13 cellular contexts compared by ENCODE assay signal in genomic region chr17:59342681-59343127, GRCh38. TPM values are rescaled to one million over a fixed set of nuclear protein-coding genes. Genes with fewer than 3 reads are reported as not detected.
DNase-seq lines count a peak whose midpoint lies in the region; ATAC-seq and TF ChIP-seq lines count a peak whose summit lies in the region.
"Had no signal": no experiment of that assay in that cellular context is flagged by ENCODE, and none has a peak within 500 bp of the region (broad histone marks: within the 10 kb centered on the region; RNA-seq: fewer than 3 reads in every experiment).

No MANE protein-coding gene starts in this region.

- no peaks in the 10 kb centered on the region for H3K27me3 Mint-ChIP-seq in T-cell
- H3K27me3 Mint-ChIP-seq in activated naive CD4-positive, alpha-beta T cell treated with anti-CD3 and anti-CD28 coated beads, Interleukin-2, amount 10 ng/mL, durations not matched to agents 7 days and 5 days = peaks cover 3% of the 10 kb centered on the region
- H3K27me3 Mint-ChIP-seq: B cell; dendritic cell treated with granulocyte-macrophage colony-stimulating factor and Interleukin-4, amounts not matched to agents 40 ng/mL and 50 ng/mL, for 4 days had no signal

- H2BK15ac ChIP-seq in neuronal stem cell (ENCODE audit: low read length) = no peak overlapping the region

- peak overlapping the region in 2 of 3 donors; percentile 32 to 37 for H3K4me3 Mint-ChIP-seq in T-cell
- H3K4me3 Mint-ChIP-seq in activated naive CD4-positive, alpha-beta T cell treated with anti-CD3 and anti-CD28 coated beads, Interleukin-2, amount 10 ng/mL, durations not matched to agents 7 days and 5 days = no peak overlapping the region
- H3K4me3 Mint-ChIP-seq: B cell; dendritic cell treated with granulocyte-macrophage colony-stimulating factor and Interleukin-4, amounts not matched to agents 40 ng/mL and 50 ng/mL, for 4 days had no signal

- peaks cover 14% of the 10 kb centered on the region for H3K36me3 Mint-ChIP-seq in T-cell
- H3K36me3 Mint-ChIP-seq in activated naive CD4-positive, alpha-beta T cell treated with anti-CD3 and anti-CD28 coated beads, Interleukin-2, amount 10 ng/mL, durations not matched to agents 7 days and 5 days = peaks cover 1% of the 10 kb centered on the region

- H3K9me3 ChIP-seq in BLaER1 treated with 17β-estradiol and CSF1 and Interleukin-3, amounts not matched to agents 10 nM and 100 nM (replicated peaks in 1 of 11) = no peaks in the 10 kb centered on the region
- H3K9me3 ChIP-seq in neuronal stem cell (replicated peaks in 1 of 2; ENCODE audit: control insufficient read depth in 2 of 2, insufficient read depth in 1 of 2, low read depth in 1 of 2, low read length in 2 of 2) (no peaks in the 10 kb centered on the region), breast epithelium (no peaks in the 10 kb centered on the region), GM23248 (ENCODE audit: low read depth) (no peaks in the 10 kb centered on the region)
- H3K9me3 ChIP-seq: uterus had no signal

- H2AFZ ChIP-seq in neuronal stem cell (ENCODE audit: low read length) (no peak overlapping the region), GM23248 (no peak overlapping the region)

- CTCF ChIA-PET in T-cell (lab: Charles Lee) = interaction anchor here in 1 of 2 donors (0.6 kb wide), 1 partner anchor 99 kb away, joined by 3 read pairs; no protein-coding TSS in a partner anchor
- CTCF ChIA-PET in activated naive CD4-positive, alpha-beta T cell treated with anti-CD3 and anti-CD28 coated beads, Interleukin-2, amount 10 ng/mL, durations not matched to agents 7 days and 5 days (lab: Charles Lee) = interaction anchor here (0.8 to 1.4 kb wide), 2 partner anchors 10 to 13 kb away, joined by 3 to 4 read pairs; no protein-coding TSS in a partner anchor

- TF ChIP-seq CTCF in breast epithelium (IDR thresholded peaks at IDR 0.05) = no peak

- no peaks in the 10 kb centered on the region for H3K9me3 Mint-ChIP-seq in T-cell
- H3K9me3 Mint-ChIP-seq in activated naive CD4-positive, alpha-beta T cell treated with anti-CD3 and anti-CD28 coated beads, Interleukin-2, amount 10 ng/mL, durations not matched to agents 7 days and 5 days = no peaks in the 10 kb centered on the region
- H3K9me3 Mint-ChIP-seq: dendritic cell treated with granulocyte-macrophage colony-stimulating factor and Interleukin-4, amounts not matched to agents 40 ng/mL and 50 ng/mL, for 4 days had no signal

- no peaks in the 10 kb centered on the region for H3K79me1 ChIP-seq in neuronal stem cell (ENCODE audit: low read depth, low read length)

- H3K4ac ChIP-seq in neuronal stem cell (ENCODE audit: low read length) = no peak overlapping the region

- no peak overlapping the region for H2BK12ac ChIP-seq in neuronal stem cell (ENCODE audit: low read length)

- no peak overlapping the region for H2AK5ac ChIP-seq in neuronal stem cell (ENCODE audit: low read depth, low read length)

- no peak overlapping the region for H4K91ac ChIP-seq in neuronal stem cell (ENCODE audit: low read depth, low read length, poor library complexity)

- peak overlapping the region in 6 of 11 experiments; percentile 4 to 35 (median 12); a peak in 9 of 22 replicates for H3K4me2 ChIP-seq in BLaER1 treated with 17β-estradiol and CSF1 and Interleukin-3, amounts not matched to agents 10 nM and 100 nM
- H3K4me2 ChIP-seq in neuronal stem cell (ENCODE audit: insufficient read depth, low read length, poor library complexity, severe bottlenecking) (no peak overlapping the region), GM23248 (ENCODE audit: unreplicated experiment) (no peak overlapping the region)

- intact Hi-C loops in breast epithelium (cut with DNase I; ENCODE audit: low total_unique reads) = no loop called here

- in situ Hi-C loops in GM23248 (cut with MboI) = no loop called here

- peaks cover 8 to 76% (median 16%) of the 10 kb centered on the region in 10 experiments; a peak in 19 of 20 replicates for H3K4me1 ChIP-seq in BLaER1 treated with 17β-estradiol and CSF1 and Interleukin-3, amounts not matched to agents 10 nM and 100 nM
- H3K4me1 ChIP-seq in neuronal stem cell (ENCODE audit: control insufficient read depth in 2 of 2, insufficient read depth in 1 of 2, low read depth in 1 of 2, low read length in 2 of 2) (peaks cover 3 to 17% of the 10 kb centered on the region in 2 donors), breast epithelium (no peaks in the 10 kb centered on the region), GM23248 (ENCODE audit: insufficient read depth) (no peaks in the 10 kb centered on the region)

- no CpG with 5 or more reads among the region's 4 CpGs for WGBS in neuronal stem cell (ENCODE audit: extremely low coverage in 2 of 2, insufficient read length in 2 of 2, insufficient replicate concordance in 1 of 2), 2 donors
- 93 to 94% methylated on average over 4 of the region's 4 CpGs for WGBS in GM23248 (ENCODE audit: low coverage in 1 of 2, low lambda C conversion rate in 2 of 2, missing lambda C conversion rate in 2 of 2), 2 experiments

- TF ChIP-seq POLR2A in breast epithelium (IDR thresholded peaks at IDR 0.05) = no peak

- no peak overlapping the region for H2BK5ac ChIP-seq in neuronal stem cell (ENCODE audit: low read length)

- no peak overlapping the region for H4K8ac ChIP-seq in neuronal stem cell (ENCODE audit: low read depth, low read length)

- H3K14ac ChIP-seq in neuronal stem cell (ENCODE audit: low read length) = no peak overlapping the region

- peaks cover 92% of the 10 kb centered on the region for H3K79me2 ChIP-seq in GM23248 (ENCODE audit: insufficient read depth)

- H3K9ac ChIP-seq in BLaER1 treated with 17β-estradiol and CSF1 and Interleukin-3, amounts not matched to agents 10 nM and 100 nM = no peak overlapping the region
- H3K9ac ChIP-seq in neuronal stem cell (ENCODE audit: low read depth, low read length, poor library complexity) (no peak overlapping the region), GM23248 (no peak overlapping the region)

- H4K20me1 ChIP-seq in BLaER1 treated with 17β-estradiol and CSF1 and Interleukin-3, amounts not matched to agents 10 nM and 100 nM = peaks cover 17 to 100% (median 85%) of the 10 kb centered on the region in 11 experiments; a peak in 20 of 22 replicates
- H4K20me1 ChIP-seq in GM23248 (ENCODE audit: insufficient read depth) = 0 out of 2 replicates have a peak, but pooled peaks cover 5% of the 10 kb centered on the region

- DNase-seq in T-cell (peak in 1 of 34 experiments; percentile 37), neuronal stem cell (ENCODE audit: low spot score) (no peak), breast epithelium (ENCODE audit: low spot score in 2 of 2) (no peak), hepatic stellate cell (ENCODE audit: low spot score) (no peak), GM23248 (no peak), dermis blood vessel endothelial cell (no peak)
- no peak for DNase-seq in activated naive CD4-positive, alpha-beta T cell treated with anti-CD3 and anti-CD28 coated beads, Interleukin-2, amount 10 ng/mL, durations not matched to agents 7 days and 5 days
- DNase-seq: amygdala, small intestine, uterus had no signal

- peaks cover 69 to 80% (median 79%) of the 10 kb centered on the region in 3 donors for H3K4me1 Mint-ChIP-seq in T-cell
- peaks cover 30% of the 10 kb centered on the region for H3K4me1 Mint-ChIP-seq in activated naive CD4-positive, alpha-beta T cell treated with anti-CD3 and anti-CD28 coated beads, Interleukin-2, amount 10 ng/mL, durations not matched to agents 7 days and 5 days

- H2BK120ac ChIP-seq in neuronal stem cell (ENCODE audit: low read depth, low read length) = no peak overlapping the region

- POLR2A ChIA-PET in T-cell (lab: Charles Lee) = interaction anchor here in 1 of 2 donors (0.6 kb wide), 1 partner anchor 1184 kb away, joined by 4 read pairs; no protein-coding TSS in a partner anchor

- ATAC-seq in T-cell (replicated peaks in 1 of 4) = peak; percentile 51 to 77 (median 64)

- peak overlapping the region; percentile 19 for H3K18ac ChIP-seq in neuronal stem cell (ENCODE audit: low read length)

- no peak overlapping the region for H3K27ac ChIP-seq in BLaER1 treated with 17β-estradiol and CSF1 and Interleukin-3, amounts not matched to agents 10 nM and 100 nM
- H3K27ac ChIP-seq in neuronal stem cell (replicated peaks; ENCODE audit: low read length) (no peak overlapping the region), breast epithelium (no peak overlapping the region), GM23248 (no peak overlapping the region)
- H3K27ac ChIP-seq: uterus had no signal

- peaks cover 0 to 42% (median 0%) of the 10 kb centered on the region in 11 experiments; a peak in 5 of 22 replicates for H3K36me3 ChIP-seq in BLaER1 treated with 17β-estradiol and CSF1 and Interleukin-3, amounts not matched to agents 10 nM and 100 nM
- H3K36me3 ChIP-seq in neuronal stem cell (replicated peaks in 1 of 2; ENCODE audit: control insufficient read depth in 2 of 2, insufficient read depth in 2 of 2, low read length in 2 of 2) = no peaks in the 10 kb centered on the region
- H3K36me3 ChIP-seq in breast epithelium = no peaks in the 10 kb centered on the region
- H3K36me3 ChIP-seq in GM23248 (ENCODE audit: low read depth) = no peaks in the 10 kb centered on the region
- H3K36me3 ChIP-seq: uterus had no signal

- H3K27me3 ChIP-seq in BLaER1 treated with 17β-estradiol and CSF1 and Interleukin-3, amounts not matched to agents 10 nM and 100 nM = no peaks in the 10 kb centered on the region
- H3K27me3 ChIP-seq in neuronal stem cell (ENCODE audit: control insufficient read depth in 3 of 3, insufficient read depth in 3 of 3, low read depth in 1 of 3, low read length in 3 of 3) = no peaks in the 10 kb centered on the region
- no peaks in the 10 kb centered on the region for H3K27me3 ChIP-seq in breast epithelium
- H3K27me3 ChIP-seq in GM23248 (replicated peaks; ENCODE audit: insufficient read depth) = no peaks in the 10 kb centered on the region
- H3K27me3 ChIP-seq: uterus had no signal

- H3K4me3 ChIP-seq in BLaER1 treated with 17β-estradiol and CSF1 and Interleukin-3, amounts not matched to agents 10 nM and 100 nM = no peak overlapping the region
- H3K4me3 ChIP-seq in neuronal stem cell (ENCODE audit: low read length in 2 of 2) (no peak overlapping the region), breast epithelium (no peak overlapping the region), GM23248 (no peak overlapping the region)
- H3K4me3 ChIP-seq: uterus had no signal

- H3F3A ChIP-seq in GM23248 (ENCODE audit: insufficient read depth) = no peaks in the 10 kb centered on the region

- H3K23ac ChIP-seq in neuronal stem cell (ENCODE audit: low read depth, low read length, poor library complexity) = no peak overlapping the region

- peak overlapping the region; percentile 65 to 81 for H3K27ac Mint-ChIP-seq in T-cell
- peak overlapping the region; percentile 63 for H3K27ac Mint-ChIP-seq in activated naive CD4-positive, alpha-beta T cell treated with anti-CD3 and anti-CD28 coated beads, Interleukin-2, amount 10 ng/mL, durations not matched to agents 7 days and 5 days
- H3K27ac Mint-ChIP-seq: B cell; dendritic cell treated with granulocyte-macrophage colony-stimulating factor and Interleukin-4, amounts not matched to agents 40 ng/mL and 50 ng/mL, for 4 days had no signal

- no peaks in the 10 kb centered on the region for H3K9me2 ChIP-seq in GM23248 (ENCODE audit: insufficient read depth)

RNA-seq across cellular contexts. Expression of gene YPEL2, which starts 11.2 kb away (rescaled TPM):
- total RNA-seq in T-cell (10 to 100 TPM; 29.7 to 58.5 (median 52.0) TPM), breast epithelium (10 to 100 TPM; 26.5 to 64.8 (median 33.2) TPM), dermis blood vessel endothelial cell (90.8 and 101 TPM in 2 replicates)
- 9.8 TPM for polyA plus RNA-seq in neuronal stem cell (2013, experiment 1 of 2)
- 9.6 TPM for polyA plus RNA-seq in neuronal stem cell (2013, experiment 2 of 2)
- 5.8 and 6.6 TPM in 2 replicates for total RNA-seq in GM23248 (2014; rRNA removed; shearing (Covaris generic))
- polyA plus RNA-seq in GM23248 (2016; fragmentation: Nextera tagmentation; extraction: Ambion mirVana) = 9.0 and 9.6 TPM in 2 replicates

Comparison
In these comparisons a context has a peak if more than half of its experiments do, and no peak if none do; other contexts are left out.
1. H3K4me2 ChIP-seq: peak in BLaER1 treated with 17β-estradiol and CSF1 and Interleukin-3, amounts not matched to agents 10 nM and 100 nM (6 of 11); none in neuronal stem cell (single experiment) and GM23248 (single experiment).